1 cellular context compared by ENCODE assay signal in the genomic region with DNA sequence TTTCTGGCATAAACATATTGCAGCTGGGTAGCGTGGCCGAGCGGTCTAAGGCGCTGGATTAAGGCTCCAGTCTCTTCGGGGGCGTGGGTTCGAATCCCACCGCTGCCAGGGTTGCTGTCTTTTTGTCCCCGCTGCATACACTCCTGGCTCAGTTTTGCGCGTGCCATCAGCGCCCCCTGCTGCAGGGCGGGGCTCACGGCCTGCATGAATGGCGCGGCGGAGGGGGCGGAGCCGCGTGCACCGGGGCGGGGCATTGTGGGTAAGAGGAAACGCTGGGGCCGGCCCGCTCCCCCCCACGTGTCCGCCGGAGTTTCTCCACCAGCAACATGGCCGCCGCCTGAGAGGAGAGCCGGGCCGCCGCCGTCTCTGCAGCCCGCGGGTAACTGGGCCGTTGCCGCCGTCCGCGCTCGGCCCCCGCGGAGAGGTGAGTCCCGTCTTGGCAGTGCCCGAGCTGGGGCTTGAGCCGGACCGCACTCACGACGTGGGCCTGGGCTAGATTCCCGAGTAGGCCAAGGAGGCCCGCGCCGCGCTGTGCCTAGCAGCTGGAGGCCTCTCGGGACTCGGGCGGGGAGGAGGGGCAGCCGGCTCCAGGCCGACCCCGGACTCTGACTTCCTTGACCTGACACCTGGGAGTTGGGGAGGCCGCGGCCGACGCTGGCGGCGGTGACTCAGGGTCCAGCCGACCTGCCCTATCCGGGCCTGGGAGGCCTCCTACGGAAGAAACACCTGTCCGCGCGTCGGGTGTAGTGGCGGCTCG.
A peak's percentile ranks its signal among the peaks of the same experiment; 100 is the strongest.
TF ChIP-seq lines count a peak whose summit lies in the region.

Gene POLR3E, plus strand, starts transcription at position 296 of the 757 bp plus-strand sequence. CDS start 5,560 bp downstream, outside the sequence.

TF ChIP-seq in HepG2, 621 proteins besides CTCF, POLR2A, EP300 and RAD21 (continued from another document and continues in another):
- TF ChIP-seq ZNF414 (CRISPR knock-in tag; IDR thresholded peaks at IDR 0.05) (peak; percentile 99), ZNF710 (CRISPR knock-in tag; IDR thresholded peaks at IDR 0.05; ENCODE audit: borderline replicate concordance) (peak; percentile 75), MLLT10 (CRISPR knock-in tag; IDR thresholded peaks at IDR 0.05) (no peak), ZFP91 (CRISPR knock-in tag; IDR thresholded peaks at IDR 0.05; ENCODE audit: borderline replicate concordance) (peak; percentile 99), SAP130 (CRISPR knock-in tag; IDR thresholded peaks at IDR 0.05; ENCODE audit: low read depth) (peak; percentile 97), ZNF607 (CRISPR knock-in tag; IDR thresholded peaks at IDR 0.05; ENCODE audit: borderline replicate concordance) (peak; percentile 90; the same call in 1 of the 2 replicates), CHCHD3 (CRISPR knock-in tag; IDR thresholded peaks at IDR 0.05) (peak; percentile 99), ZNF556 (CRISPR knock-in tag; IDR thresholded peaks at IDR 0.05; ENCODE audit: borderline replicate concordance) (peak; percentile 100), ZNF646 (CRISPR knock-in tag; IDR thresholded peaks at IDR 0.05) (no peak; the same call in 1 of the 2 replicates), MATR3 (CRISPR knock-in tag; IDR thresholded peaks at IDR 0.05) (no peak), IKZF1 (IDR thresholded peaks at IDR 0.05) (no peak), RAD51 (IDR thresholded peaks at IDR 0.05; ENCODE audit: borderline replicate concordance) (0 out of 2 replicates have a peak, but pooled peaks have one; percentile 37), GATA4 (IDR thresholded peaks at IDR 0.05; ENCODE audit: borderline replicate concordance, low read depth) (no peak; the same call in none of the 2 replicates), PHF8 (CRISPR knock-in tag; IDR thresholded peaks at IDR 0.05) (peak; percentile 100), ZNF800 (CRISPR knock-in tag; IDR thresholded peaks at IDR 0.05) (no peak; the same call in 1 of the 2 replicates), POGZ (CRISPR knock-in tag; IDR thresholded peaks at IDR 0.05) (peak; percentile 93), MAZ (IDR thresholded peaks at IDR 0.05; ENCODE audit: borderline replicate concordance, low read depth, low read length) (peak; percentile 81), MAZ (CRISPR knock-in tag; IDR thresholded peaks at IDR 0.05; ENCODE audit: low read depth) (peak; percentile 100), XBP1 (CRISPR knock-in tag; IDR thresholded peaks at IDR 0.05) (peak; percentile 81; the same call in 1 of the 2 replicates), U2AF2 (IDR thresholded peaks at IDR 0.05; ENCODE audit: low read depth, low read length) (no peak), REXO4 (CRISPR knock-in tag; IDR thresholded peaks at IDR 0.05; ENCODE audit: borderline replicate concordance) (peak; percentile 92; the same call in 1 of the 2 replicates), JUN (CRISPR knock-in tag; IDR thresholded peaks at IDR 0.05) (peak; percentile 82), FOSL2 (CRISPR knock-in tag; IDR thresholded peaks at IDR 0.05) (peak; percentile 81), NFIC (IDR thresholded peaks at IDR 0.05; ENCODE audit: low read length) (no peak; the same call in 1 of the 2 replicates), ZSCAN22 (CRISPR knock-in tag; IDR thresholded peaks at IDR 0.05) (peak; percentile 88), NFYC (CRISPR knock-in tag; IDR thresholded peaks at IDR 0.05) (peak; percentile 58), ARNTL (CRISPR knock-in tag; IDR thresholded peaks at IDR 0.05) (peak; percentile 96), SKIL (CRISPR knock-in tag; IDR thresholded peaks at IDR 0.05; ENCODE audit: borderline replicate concordance) (peak; percentile 67), ZNF441 (CRISPR knock-in tag; IDR thresholded peaks at IDR 0.05; ENCODE audit: borderline replicate concordance) (no peak; the same call in none of the 2 replicates), ZSCAN30 (CRISPR knock-in tag; IDR thresholded peaks at IDR 0.05) (peak; percentile 97; the same call in 1 of the 2 replicates), RARG (CRISPR knock-in tag; IDR thresholded peaks at IDR 0.05; ENCODE audit: low read depth) (peak; percentile 98; the same call in 1 of the 2 replicates)
- TF ChIP-seq, protein P1, sequence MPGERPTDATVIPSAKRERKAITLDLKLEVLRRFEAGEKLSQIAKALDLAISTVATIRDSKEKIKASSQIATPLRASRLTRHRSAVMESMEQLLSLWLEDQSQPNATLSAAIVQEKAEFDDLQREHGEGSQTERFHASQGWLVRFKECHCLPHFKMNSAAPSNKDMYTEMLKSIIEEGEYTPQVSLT (CRISPR knock-in tag; IDR thresholded peaks at IDR 0.05; ENCODE audit: borderline replicate concordance, low read depth), result peak; percentile 94
- TF ChIP-seq, protein P2, sequence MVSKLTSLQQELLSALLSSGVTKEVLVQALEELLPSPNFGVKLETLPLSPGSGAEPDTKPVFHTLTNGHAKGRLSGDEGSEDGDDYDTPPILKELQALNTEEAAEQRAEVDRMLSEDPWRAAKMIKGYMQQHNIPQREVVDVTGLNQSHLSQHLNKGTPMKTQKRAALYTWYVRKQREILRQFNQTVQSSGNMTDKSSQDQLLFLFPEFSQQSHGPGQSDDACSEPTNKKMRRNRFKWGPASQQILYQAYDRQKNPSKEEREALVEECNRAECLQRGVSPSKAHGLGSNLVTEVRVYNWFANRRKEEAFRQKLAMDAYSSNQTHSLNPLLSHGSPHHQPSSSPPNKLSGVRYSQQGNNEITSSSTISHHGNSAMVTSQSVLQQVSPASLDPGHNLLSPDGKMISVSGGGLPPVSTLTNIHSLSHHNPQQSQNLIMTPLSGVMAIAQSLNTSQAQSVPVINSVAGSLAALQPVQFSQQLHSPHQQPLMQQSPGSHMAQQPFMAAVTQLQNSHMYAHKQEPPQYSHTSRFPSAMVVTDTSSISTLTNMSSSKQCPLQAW (CRISPR knock-in tag; IDR thresholded peaks at IDR 0.05), result peak; percentile 96
- TF ChIP-seq, protein P3, sequence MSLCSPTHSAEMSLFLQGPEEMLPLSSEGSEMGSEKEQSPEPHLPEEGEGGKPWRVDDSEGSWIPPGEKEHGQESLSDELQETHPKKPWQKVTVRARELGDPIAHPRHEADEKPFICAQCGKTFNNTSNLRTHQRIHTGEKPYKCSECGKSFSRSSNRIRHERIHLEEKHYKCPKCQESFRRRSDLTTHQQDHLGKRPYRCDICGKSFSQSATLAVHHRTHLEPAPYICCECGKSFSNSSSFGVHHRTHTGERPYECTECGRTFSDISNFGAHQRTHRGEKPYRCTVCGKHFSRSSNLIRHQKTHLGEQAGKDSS (CRISPR knock-in tag; IDR thresholded peaks at IDR 0.05; ENCODE audit: borderline replicate concordance, low read depth), result peak; percentile 91
